9 cellular contexts compared by ENCODE assay signal in the genomic region with DNA sequence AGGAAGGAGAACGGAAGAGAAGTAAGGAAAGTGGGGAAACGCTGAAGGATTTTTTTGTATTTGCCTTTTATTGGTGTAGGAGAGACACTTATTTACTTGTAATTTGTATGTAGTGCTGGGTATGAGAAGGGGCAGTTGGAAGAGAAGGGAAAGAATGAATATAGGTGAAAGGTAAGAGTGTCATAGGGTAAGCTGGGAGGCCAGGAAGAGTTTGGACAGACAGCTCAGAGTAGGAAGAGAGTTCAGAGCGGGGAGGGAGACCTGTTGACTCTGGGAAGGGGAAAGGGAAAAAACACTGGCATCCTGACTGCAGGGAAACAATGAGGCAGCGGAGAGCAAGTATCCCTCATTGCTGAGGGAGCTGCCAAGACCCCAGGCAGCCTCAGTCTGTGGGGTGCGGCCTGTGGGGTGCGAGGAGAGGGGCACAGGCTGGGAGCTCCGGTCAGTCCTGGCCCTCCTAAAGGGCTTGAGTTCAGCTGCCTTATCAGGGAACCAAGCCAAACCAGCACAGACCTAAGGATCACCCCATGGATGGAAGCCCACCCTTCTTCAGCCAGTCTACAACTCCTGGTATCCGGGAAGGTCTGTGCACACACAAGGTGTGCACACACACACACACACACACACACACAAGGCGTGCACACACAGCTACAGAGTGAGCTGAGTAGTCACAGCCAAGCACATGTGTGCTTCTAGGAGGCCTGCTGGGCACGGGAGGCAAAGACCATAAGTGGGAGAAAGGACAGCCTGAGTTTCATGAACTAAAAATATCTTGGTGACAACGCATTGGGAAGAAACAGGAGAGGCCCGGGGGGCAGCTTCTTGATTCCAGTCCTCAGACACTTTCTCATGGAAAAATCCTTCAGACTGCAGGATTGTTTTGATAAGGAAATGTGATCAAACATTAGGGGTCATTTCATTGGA. TPM values are rescaled to one million over a fixed set of nuclear protein-coding genes. Genes with fewer than 3 reads are reported as not detected.
DNase-seq lines count a peak whose midpoint lies in the region; ATAC-seq, FAIRE-seq and TF ChIP-seq lines count a peak whose summit lies in the region.
"Had no signal": no experiment of that assay in that cellular context is flagged by ENCODE, and none has a peak within 500 bp of the region (broad histone marks: within the 10 kb centered on the region; RNA-seq: fewer than 3 reads in every experiment).

No MANE protein-coding gene starts in this region.

- peak overlapping the region; percentile 87 for H3K4me2 ChIP-seq in astrocyte (ENCODE audit: low read length)
- H3K4me2 ChIP-seq in hepatocyte, result peak overlapping the region; percentile 72

- H3K36me3 ChIP-seq in astrocyte (ENCODE audit: insufficient read depth, low read length) (no peaks in the 10 kb centered on the region), hepatocyte (replicated peaks; ENCODE audit: insufficient read depth, low read depth) (no peaks in the 10 kb centered on the region), skeletal muscle tissue (ENCODE audit: control insufficient read depth in 3 of 3, insufficient read depth in 3 of 3, low read length in 3 of 3) (no peaks in the 10 kb centered on the region)

- H3K27me3 Mint-ChIP-seq in astrocyte (ENCODE audit: low read depth, unreplicated experiment), result no peaks in the 10 kb centered on the region

- no peak for ATAC-seq in GM21447 (IDR thresholded peaks at IDR 0.05; ENCODE audit: unreplicated experiment)
- no peak for ATAC-seq in HG03175 (IDR thresholded peaks at IDR 0.05; ENCODE audit: unreplicated experiment)

- TF ChIP-seq CTCF in astrocyte (IDR thresholded peaks at IDR 0.05; ENCODE audit: insufficient read depth, low read depth, low read length) (no peak), hepatocyte (IDR thresholded peaks at IDR 0.05; ENCODE audit: poor library complexity) (no peak)

- no peaks in the 10 kb centered on the region for H3K9me2 ChIP-seq in hepatocyte (replicated peaks; ENCODE audit: insufficient read depth)

- H3K27me3 ChIP-seq in astrocyte (ENCODE audit: insufficient read depth, low read length) (no peaks in the 10 kb centered on the region), hepatocyte (no peaks in the 10 kb centered on the region), skeletal muscle tissue (ENCODE audit: control insufficient read depth in 3 of 3, insufficient read depth in 3 of 3, low read length in 3 of 3) (no peaks in the 10 kb centered on the region)

- H3K4me3 Mint-ChIP-seq in astrocyte (ENCODE audit: unreplicated experiment), result peak overlapping the region; percentile 75

- H3K4me3 ChIP-seq in astrocyte (ENCODE audit: insufficient read depth, low read depth, low read length) (peak overlapping the region; percentile 68), hepatocyte (no peak overlapping the region), skeletal muscle tissue (ENCODE audit: low read length in 3 of 3) (peak overlapping the region; percentile 33 to 97 (median 66))

- H3K27ac ChIP-seq in astrocyte (ENCODE audit: low read depth, low read length) (peak overlapping the region; percentile 94), hepatocyte (peak overlapping the region; percentile 97), skeletal muscle tissue (ENCODE audit: low read depth, low read length) (peak overlapping the region; percentile 94)

- H3K36me3 Mint-ChIP-seq in astrocyte (ENCODE audit: low read depth, unreplicated experiment), result peaks cover 10% of the 10 kb centered on the region

- peaks cover 36% of the 10 kb centered on the region for H3K4me1 Mint-ChIP-seq in astrocyte (ENCODE audit: low read depth, unreplicated experiment)

- H3K27ac Mint-ChIP-seq in astrocyte (ENCODE audit: unreplicated experiment), result peak overlapping the region; percentile 97

- H3K9me3 ChIP-seq in astrocyte (ENCODE audit: insufficient read depth, low read depth, low read length) (no peaks in the 10 kb centered on the region), hepatocyte (ENCODE audit: low read depth) (no peaks in the 10 kb centered on the region), skeletal muscle tissue (ENCODE audit: control insufficient read depth in 3 of 3, low read length in 3 of 3) (no peaks in the 10 kb centered on the region)

- H3K79me2 ChIP-seq in astrocyte (ENCODE audit: insufficient read depth, low read length) (peaks cover 38% of the 10 kb centered on the region), hepatocyte (peaks cover 54% of the 10 kb centered on the region)

- 59% methylated on average over 12 of the region's 12 CpGs for WGBS in hepatocyte (ENCODE audit: low lambda C conversion rate, missing lambda C conversion rate)

- H3K9me3 Mint-ChIP-seq in astrocyte (ENCODE audit: unreplicated experiment), result no peaks in the 10 kb centered on the region

- H3K9ac ChIP-seq in astrocyte (ENCODE audit: low read length) (peak overlapping the region; percentile 94), skeletal muscle tissue (ENCODE audit: low read depth in 1 of 3, low read length in 3 of 3) (peak overlapping the region; percentile 90 to 99 (median 93))

- DNase-seq in ELR (ENCODE audit: low read depth) (peak; percentile 60), astrocyte (ENCODE audit: low read depth) (peak; percentile 83), hepatocyte (ENCODE audit: low spot score) (peak; percentile 62), middle frontal gyrus (ENCODE audit: extremely low spot score, low spot score) (no peak), occipital lobe (lab: John Stamatoyannopoulos, UW) (no peak)

- no peak for FAIRE-seq in astrocyte (lab: Jason Lieb, UNC)
- FAIRE-seq: islet of Langerhans had no signal

- H4K20me1 ChIP-seq in astrocyte (ENCODE audit: insufficient read depth, low read length) (no peaks in the 10 kb centered on the region), hepatocyte (ENCODE audit: insufficient read depth, poor library complexity, severe bottlenecking) (no peaks in the 10 kb centered on the region)

- peak overlapping the region; percentile 68 for H2AFZ ChIP-seq in astrocyte (ENCODE audit: low read depth, low read length)
- H2AFZ ChIP-seq in hepatocyte, result no peak overlapping the region

- H3K4me1 ChIP-seq in astrocyte (ENCODE audit: insufficient read depth, low read length) (peaks cover 38% of the 10 kb centered on the region), hepatocyte (ENCODE audit: insufficient read depth) (peaks cover 52% of the 10 kb centered on the region), skeletal muscle tissue (ENCODE audit: control insufficient read depth in 3 of 3, insufficient read depth in 3 of 3, low read length in 3 of 3) (peaks cover 49 to 70% (median 60%) of the 10 kb centered on the region in 3 donors)

RNA-seq across cellular contexts. Expression of a gene that starts 2.9 kb away (rescaled TPM):
- 17.8 and 19.0 TPM in 2 replicates for total RNA-seq in astrocyte
- 26.0 and 31.1 TPM in 2 replicates for total RNA-seq in hepatocyte
- 21.9 and 22.2 TPM in 2 replicates for polyA plus RNA-seq in hepatocyte
- total RNA-seq in skeletal muscle tissue, result 5.7 TPM
- 3.4 TPM for total RNA-seq in occipital lobe

Comparison
In these comparisons a context has a peak if more than half of its experiments do, and no peak if none do; other contexts are left out.
1. DNase-seq: peak in ELR (single experiment), astrocyte (single experiment) and hepatocyte (single experiment); none in middle frontal gyrus (single experiment) and occipital lobe (single experiment).
2. Peak in every context shown above with its lines, with median percentiles within 50 percentile points of each other: H3K27ac ChIP-seq.